Comparison of ENCODE assay signal across 25 cellular contexts in the genomic region with DNA sequence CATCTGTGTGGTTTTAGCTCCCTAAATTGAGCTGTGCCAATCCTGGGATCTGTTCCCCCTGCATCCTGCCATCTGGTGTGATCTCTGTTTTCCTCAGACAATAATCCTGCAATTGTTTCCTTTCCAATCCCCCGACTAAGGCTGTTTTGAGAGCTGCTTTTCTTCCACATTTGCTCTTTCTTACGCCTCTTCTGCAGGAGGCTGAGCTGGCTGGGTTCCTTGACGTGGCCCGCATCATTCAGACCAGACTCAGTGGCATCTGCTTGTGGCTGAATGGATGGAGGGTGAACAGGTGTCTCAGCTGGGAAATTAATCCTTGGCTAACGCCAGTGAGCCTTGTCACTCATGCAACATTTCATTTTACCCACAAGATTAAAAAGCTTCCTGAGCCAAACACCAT. TPM values are rescaled to one million over a fixed set of nuclear protein-coding genes. Genes with fewer than 3 reads are reported as not detected.
A peak's percentile ranks its signal among the peaks of the same experiment; 100 is the strongest.
DNase-seq lines count a peak whose midpoint lies in the region; ATAC-seq, FAIRE-seq and TF ChIP-seq lines count a peak whose summit lies in the region.
"Had no signal": no experiment of that assay in that cellular context is flagged by ENCODE, and none has a peak within 500 bp of the region (broad histone marks: within the 10 kb centered on the region; RNA-seq: fewer than 3 reads in every experiment).

No MANE protein-coding gene starts in this region.

- WGBS in HepG2 (ENCODE audit: low lambda C conversion rate), result 24% methylated on average over 5 of the region's 5 CpGs

- peaks cover 5% of the 10 kb centered on the region for H3K27me3 Mint-ChIP-seq in WTC11 (ENCODE audit: low read depth)

- no peak for TF ChIP-seq EP300 in HepG2 (IDR thresholded peaks at IDR 0.05; ENCODE audit: low read depth in 2 of 2, low read length in 2 of 2)
- no peak for TF ChIP-seq EP300 in HepG2 (CRISPR knock-in tag; IDR thresholded peaks at IDR 0.05; ENCODE audit: borderline replicate concordance)

- H3K79me2 ChIP-seq in HepG2 (ENCODE audit: insufficient read depth, low read length), result no peaks in the 10 kb centered on the region

- H3K9me3 ChIP-seq in SJCRH30 (replicated peaks), result no peaks in the 10 kb centered on the region
- H3K9me3 ChIP-seq in HepG2 (ENCODE audit: low read length), result no peaks in the 10 kb centered on the region
- H3K9me3 ChIP-seq: colonic mucosa, left lung, psoas muscle, sigmoid colon, thyroid gland had no signal

- peak overlapping the region; percentile 37 for H3K27ac ChIP-seq in SJCRH30
- no peak overlapping the region for H3K27ac ChIP-seq in coronary artery
- no peak overlapping the region for H3K27ac ChIP-seq in HepG2 (ENCODE audit: extremely low read length, insufficient read depth, low read length)
- H3K27ac ChIP-seq: colonic mucosa, left lung, psoas muscle, sigmoid colon, thyroid gland, VCaP had no signal

- no peak overlapping the region for H3K4me3 Mint-ChIP-seq in WTC11
- H3K4me3 Mint-ChIP-seq: HFFc6 had no signal

- TF ChIP-seq CTCF in coronary artery (IDR thresholded peaks at IDR 0.05) (no peak), HepG2 (CRISPR knock-in tag; IDR thresholded peaks at IDR 0.05) (no peak), WTC11 (IDR thresholded peaks at IDR 0.05) (no peak)

- in situ Hi-C loops in HepG2 (cut with HindIII; ENCODE audit: extremely low pct_ligation_motif_present, low pct_unique_long_range_greater_than_20kb), result no loop called here

- no peaks in the 10 kb centered on the region for H4K20me1 ChIP-seq in HepG2 (ENCODE audit: insufficient read depth, low read length)

- POLR2A ChIA-PET in HepG2 (lab: Yijun Ruan, JAX), result interaction anchor here (1.3 kb wide), 1 partner anchor 21 kb away, joined by 3 read pairs; no protein-coding TSS in a partner anchor
- POLR2A ChIA-PET in WTC11 (lab: Charles Lee), result no interaction called here

- CTCF ChIA-PET in HepG2 (lab: Yijun Ruan, JAX; ENCODE audit: low intra/inter-chr PET ratio, low total read pairs) (no interaction called here), WTC11 (lab: Charles Lee) (interaction anchor here (0.6 to 1.5 kb wide), 2 partner anchors 112 to 313 kb away, joined by 4 to 6 read pairs; no protein-coding TSS in a partner anchor)

- H3K4me3 ChIP-seq in SJCRH30, result no peak overlapping the region
- no peak overlapping the region for H3K4me3 ChIP-seq in coronary artery
- no peak overlapping the region for H3K4me3 ChIP-seq in HepG2 (replicated peaks in 1 of 3; ENCODE audit: insufficient read depth in 1 of 3, low read depth in 2 of 3, low read length in 3 of 3)
- H3K4me3 ChIP-seq: colonic mucosa, left lung, psoas muscle, sigmoid colon, thyroid gland had no signal

- TF ChIP-seq RAD21 in HepG2 (CRISPR knock-in tag; IDR thresholded peaks at IDR 0.05), result no peak

- H3K9me3 Mint-ChIP-seq in WTC11, result no peaks in the 10 kb centered on the region
- H3K9me3 Mint-ChIP-seq: activated naive CD4-positive, alpha-beta T cell treated with anti-CD3 and anti-CD28 coated beads, Interleukin-2, amount 50 U/mL, for 72 hours; HFFc6 had no signal

- no peak overlapping the region for H2AFZ ChIP-seq in HepG2 (ENCODE audit: low read length)

- peak; percentile 43 for DNase-seq in NCI-H2171 (lab: John Stamatoyannopoulos, UW)
- peak; percentile 85 to 94 for DNase-seq in SJCRH30
- peak; percentile 48 for DNase-seq in medulla oblongata (ENCODE audit: extremely low spot score)
- DNase-seq in H54 (ENCODE audit: insufficient read length, low spot score), result no peak
- DNase-seq in coronary artery (ENCODE audit: low spot score), result no peak
- DNase-seq in HepG2 (ENCODE audit: low spot score), result no peak
- DNase-seq in WTC11 (ENCODE audit: low spot score), result no peak
- DNase-seq: activated CD4-positive, alpha-beta T cell treated with anti-CD3 and anti-CD28 coated beads for 48 hours; activated effector memory CD4-positive, alpha-beta T cell treated with Interleukin-2 at 50 U/mL for 16 hours; DMS79 treated with DMSO at 0.1 percent for 48 hours; erythroblast; GOT3; left lung; mesenchymal stem cell; psoas muscle; sigmoid colon; stimulated activated CD4-positive, alpha-beta T cell treated with anti-CD3 and anti-CD28 coated beads, Interleukin-4, amount 100 ng/mL, for 24 hours; T-helper 9 cell; thyroid gland had no signal

- H3K4me1 ChIP-seq in SJCRH30, result peaks cover 41% of the 10 kb centered on the region
- peaks cover 68% of the 10 kb centered on the region for H3K4me1 ChIP-seq in HepG2 (ENCODE audit: insufficient read depth, low read length)
- H3K4me1 ChIP-seq: left lung, psoas muscle, sigmoid colon, thyroid gland had no signal

- H3K27me3 ChIP-seq in SJCRH30, result no peaks in the 10 kb centered on the region
- H3K27me3 ChIP-seq in HepG2 (ENCODE audit: control insufficient read depth in 1 of 2, insufficient read depth in 2 of 2, low read length in 2 of 2), result peaks cover 7 to 37% of the 10 kb centered on the region in 2 experiments; a peak in 4 of 5 replicates
- H3K27me3 ChIP-seq: colonic mucosa, thyroid gland had no signal

- H3K4me1 Mint-ChIP-seq in WTC11, result no peaks in the 10 kb centered on the region

- TF ChIP-seq POLR2A in H54 (IDR thresholded peaks at IDR 0.05; ENCODE audit: low read depth, low read length), result no peak
- TF ChIP-seq POLR2A in HepG2 (IDR thresholded peaks at IDR 0.05; ENCODE audit: insufficient read depth in 1 of 2, low read depth in 2 of 2, low read length in 2 of 2), result no peak

- intact Hi-C loops in HepG2 (cut with micrococcal nuclease; ENCODE audit: unreplicated experiment), result no loop called here

- H3K36me3 ChIP-seq in SJCRH30 (no peaks in the 10 kb centered on the region), HepG2 (replicated peaks in 1 of 2; ENCODE audit: control insufficient read depth in 1 of 2, insufficient read depth in 2 of 2, low read length in 2 of 2) (no peaks in the 10 kb centered on the region)
- H3K36me3 ChIP-seq: colonic mucosa, left lung, sigmoid colon, thyroid gland had no signal

- no TSS peak for BruUV-seq in HepG2 (replicated peaks; lab: Mats Ljungman, UMichigan)

- H3K4me2 ChIP-seq in HepG2 (ENCODE audit: low read depth, low read length), result no peak overlapping the region

- FAIRE-seq in H54 (lab: Jason Lieb, UNC) (no peak), HepG2 (lab: Jason Lieb, UNC) (no peak)
- FAIRE-seq: islet of Langerhans, RCC 7860 had no signal

- no peak overlapping the region for H3K27ac Mint-ChIP-seq in WTC11
- H3K27ac Mint-ChIP-seq: activated naive CD4-positive, alpha-beta T cell treated with anti-CD3 and anti-CD28 coated beads, Interleukin-2, amount 50 U/mL, for 72 hours; HFFc6 had no signal

- no peak overlapping the region for H3K9ac ChIP-seq in HepG2 (ENCODE audit: insufficient read depth, low read depth, low read length)

- ATAC-seq in HepG2 (no peak), WTC11 (no peak)
- ATAC-seq: activated naive CD4-positive, alpha-beta T cell treated with anti-CD3 and anti-CD28 coated beads, Interleukin-2, amount 50 U/mL, for 72 hours; left lung had no signal

- no peaks in the 10 kb centered on the region for H3K36me3 Mint-ChIP-seq in WTC11
- H3K36me3 Mint-ChIP-seq: activated naive CD4-positive, alpha-beta T cell treated with anti-CD3 and anti-CD28 coated beads, Interleukin-2, amount 50 U/mL, for 72 hours had no signal

RNA-seq across cellular contexts. Expression of a gene that starts 9.8 kb away (rescaled TPM):
- total RNA-seq in SJCRH30 (2014; rRNA removed; shearing (Covaris generic)), result 84.4 and 88.9 TPM in 2 replicates
- 11.7 and 15.1 TPM in 2 replicates for total RNA-seq in HepG2 (2016; rRNA removed; fragmentation: Illumina TruSeq; extraction: Trizol)
- total RNA-seq in HepG2 (2016; cell fraction: cytosol; rRNA removed; fragmentation: Illumina TruSeq; extraction: Trizol; ENCODE audit: low read depth), result 4.0 and 4.2 TPM in 2 replicates
- 11.7 and 14.4 TPM in 2 replicates for total RNA-seq in HepG2 (2016; cell fraction: insoluble cytoplasmic fraction; rRNA removed; fragmentation: Illumina TruSeq; extraction: Trizol)
- 9.8 and 10.7 TPM in 2 replicates for total RNA-seq in HepG2 (2016; cell fraction: membrane; rRNA removed; fragmentation: Illumina TruSeq; extraction: Trizol)
- total RNA-seq in HepG2 (2016; cell fraction: nucleus; rRNA removed; fragmentation: Illumina TruSeq; extraction: Trizol), result 10.8 and 11.7 TPM in 2 replicates
- polyA plus RNA-seq in HepG2 (2011; rRNA removed), result 11.9 and 14.4 TPM in 2 replicates
- polyA plus RNA-seq in HepG2 (2011; cell fraction: cytosol; rRNA removed), result 18.3 and 21.5 TPM in 2 replicates
- polyA plus RNA-seq in HepG2 (2011; cell fraction: nucleus; rRNA removed), result 15.4 and 17.5 TPM in 2 replicates
- polyA plus RNA-seq in HepG2 (2012), result 9.2 and 11.4 TPM in 2 replicates
- polyA plus RNA-seq in HepG2 (2016; cell fraction: cytosol; fragmentation: Illumina TruSeq; extraction: Trizol; ENCODE audit: low read depth), result 3.0 and 3.1 TPM in 2 replicates
- 11.2 and 12.0 TPM in 2 replicates for polyA plus RNA-seq in HepG2 (2016; cell fraction: insoluble cytoplasmic fraction; fragmentation: Illumina TruSeq; extraction: Trizol; ENCODE audit: low read depth)
- polyA plus RNA-seq in HepG2 (2016; cell fraction: membrane; fragmentation: Illumina TruSeq; extraction: Trizol; ENCODE audit: low read depth), result 6.4 and 7.0 TPM in 2 replicates
- 11.4 and 12.6 TPM in 2 replicates for polyA plus RNA-seq in HepG2 (2016; cell fraction: nucleus; fragmentation: Illumina TruSeq; extraction: Trizol; ENCODE audit: insufficient read depth, low read depth)
- 21.1 and 25.1 TPM in 2 replicates for polyA minus RNA-seq in HepG2 (2011; rRNA and poly(A)+ RNA removed; ENCODE audit: low replicate concordance)
- polyA minus RNA-seq in HepG2 (2011; cell fraction: cytosol; rRNA and poly(A)+ RNA removed), result 9.8 and 9.9 TPM in 2 replicates
- 24.2 and 25.4 TPM in 2 replicates for polyA minus RNA-seq in HepG2 (2011; cell fraction: nucleus; rRNA and poly(A)+ RNA removed)
- total RNA-seq in WTC11 (2021), result 15.9 to 21.1 TPM (median 18.1 TPM) in 3 replicates

RNA-seq across cellular contexts. Expression of a gene that starts 29.2 kb away (rescaled TPM):
- not detected in 2 replicates for total RNA-seq in SJCRH30 (2014; rRNA removed; shearing (Covaris generic))
- total RNA-seq in HepG2 (2016; rRNA removed; fragmentation: Illumina TruSeq; extraction: Trizol) (1.4 and 1.6 TPM in 2 replicates), WTC11 (2021) (5.1 to 5.3 TPM (median 5.2 TPM) in 3 replicates)
- total RNA-seq in HepG2 (2016; cell fraction: cytosol; rRNA removed; fragmentation: Illumina TruSeq; extraction: Trizol; ENCODE audit: low read depth), result 0.71 and 0.91 TPM in 2 replicates
- total RNA-seq in HepG2 (2016; cell fraction: insoluble cytoplasmic fraction; rRNA removed; fragmentation: Illumina TruSeq; extraction: Trizol), result 1.4 and 1.9 TPM in 2 replicates
- 1.5 and 1.7 TPM in 2 replicates for total RNA-seq in HepG2 (2016; cell fraction: membrane; rRNA removed; fragmentation: Illumina TruSeq; extraction: Trizol)
- 0.99 and 1.1 TPM in 2 replicates for total RNA-seq in HepG2 (2016; cell fraction: nucleus; rRNA removed; fragmentation: Illumina TruSeq; extraction: Trizol)
- 4.2 and 8.9 TPM in 2 replicates for polyA plus RNA-seq in HepG2 (2011; rRNA removed)
- polyA plus RNA-seq in HepG2 (2011; cell fraction: cytosol; rRNA removed), result 4.3 and 4.7 TPM in 2 replicates
- 6.6 and 7.6 TPM in 2 replicates for polyA plus RNA-seq in HepG2 (2011; cell fraction: nucleus; rRNA removed)
- 2.1 and 6.2 TPM in 2 replicates for polyA plus RNA-seq in HepG2 (2012)
- polyA plus RNA-seq in HepG2 (2016; cell fraction: cytosol; fragmentation: Illumina TruSeq; extraction: Trizol; ENCODE audit: low read depth), result 0.32 and 0.38 TPM in 2 replicates
- polyA plus RNA-seq in HepG2 (2016; cell fraction: insoluble cytoplasmic fraction; fragmentation: Illumina TruSeq; extraction: Trizol; ENCODE audit: low read depth), result 1.7 and 1.8 TPM in 2 replicates
- 0.63 and 0.72 TPM in 2 replicates for polyA plus RNA-seq in HepG2 (2016; cell fraction: membrane; fragmentation: Illumina TruSeq; extraction: Trizol; ENCODE audit: low read depth)
- 2.7 and 3.4 TPM in 2 replicates for polyA plus RNA-seq in HepG2 (2016; cell fraction: nucleus; fragmentation: Illumina TruSeq; extraction: Trizol; ENCODE audit: insufficient read depth, low read depth)
- 3.9 and 12.1 TPM in 2 replicates for polyA minus RNA-seq in HepG2 (2011; rRNA and poly(A)+ RNA removed; ENCODE audit: low replicate concordance)
- polyA minus RNA-seq in HepG2 (2011; cell fraction: cytosol; rRNA and poly(A)+ RNA removed), result 6.2 and 6.6 TPM in 2 replicates
- 1.7 and 3.1 TPM in 2 replicates for polyA minus RNA-seq in HepG2 (2011; cell fraction: nucleus; rRNA and poly(A)+ RNA removed)

Comparison
In these comparisons a context has a peak if more than half of its experiments do, and no peak if none do; other contexts are left out.
1. DNase-seq: peak in NCI-H2171 (single experiment), SJCRH30 (2 of 2) and medulla oblongata (single experiment); none in H54 (single experiment), coronary artery (single experiment), HepG2 (single experiment) and WTC11 (single experiment).